7 cellular contexts compared by ENCODE assay signal in genomic region chr17:78924481-78925151, GRCh38. TPM values are rescaled to one million over a fixed set of nuclear protein-coding genes. Genes with fewer than 3 reads are reported as not detected.
DNase-seq lines count a peak whose midpoint lies in the region; ATAC-seq and TF ChIP-seq lines count a peak whose summit lies in the region.

No MANE protein-coding gene starts in this region.

- peaks cover 2% of the 10 kb centered on the region for H3K36me3 Mint-ChIP-seq in T-helper 17 cell (ENCODE audit: low read depth)
- no peaks in the 10 kb centered on the region for H3K36me3 Mint-ChIP-seq in progenitor cell of endocrine pancreas (ENCODE audit: insufficient read depth)

- H3K9me3 Mint-ChIP-seq in progenitor cell of endocrine pancreas (ENCODE audit: low read depth), result no peaks in the 10 kb centered on the region

- H3K27ac Mint-ChIP-seq in T-helper 17 cell (no peak overlapping the region), progenitor cell of endocrine pancreas (peak overlapping the region; percentile 77)

- H3K9me3 ChIP-seq in T-helper 17 cell (ENCODE audit: control insufficient read depth, low read length, poor library complexity, severe bottlenecking), result no peaks in the 10 kb centered on the region

- TF ChIP-seq CTCF in HFF-Myc (IDR thresholded peaks at IDR 0.05; ENCODE audit: low read depth, low read length, missing control alignments) (no peak), progenitor cell of endocrine pancreas (IDR thresholded peaks at IDR 0.05; ENCODE audit: unreplicated experiment) (no peak)

- peak overlapping the region; percentile 90 for H3K4me3 Mint-ChIP-seq in T-helper 17 cell
- peak overlapping the region; percentile 80 for H3K4me3 Mint-ChIP-seq in progenitor cell of endocrine pancreas (ENCODE audit: low read depth)

- DNase-seq in HFF-Myc (ENCODE audit: extremely low read depth, low read depth) (no peak), T-helper 17 cell (no peak), glomerular visceral epithelial cell (ENCODE audit: extremely low spot score) (peak; percentile 36), progenitor cell of endocrine pancreas (ENCODE audit: low spot score, unreplicated experiment) (no peak), DMS114 treated with DMSO at 0.1 percent for 48 hours (lab: John Stamatoyannopoulos, UW; ENCODE audit: unreplicated experiment) (no peak), A172 (ENCODE audit: low spot score) (no peak)

- H3K27me3 Mint-ChIP-seq in T-helper 17 cell, result peaks cover 18% of the 10 kb centered on the region
- H3K27me3 Mint-ChIP-seq in progenitor cell of endocrine pancreas, result peaks cover 10% of the 10 kb centered on the region

- H3K4me3 ChIP-seq in HFF-Myc (replicated peaks; ENCODE audit: low read depth, low read length), result peak overlapping the region; percentile 85

- ATAC-seq in T-helper 17 cell, result peak; percentile 20
- no peak for ATAC-seq in HG03342 (IDR thresholded peaks at IDR 0.05; ENCODE audit: unreplicated experiment)

- H3K4me1 Mint-ChIP-seq in T-helper 17 cell (peaks cover 18% of the 10 kb centered on the region), progenitor cell of endocrine pancreas (ENCODE audit: low read depth) (peaks cover 28% of the 10 kb centered on the region)

RNA-seq across cellular contexts. Expression of gene TIMP2, which starts 0.6 kb away (rescaled TPM):
- 1 to 10 TPM; 4.1 to 6.7 TPM for total RNA-seq in T-helper 17 cell
- total RNA-seq in progenitor cell of endocrine pancreas, result 50.9 and 51.4 TPM in 2 replicates
- total RNA-seq in A172 (2014; rRNA removed; shearing (Covaris generic)), result 257 and 279 TPM in 2 replicates

RNA-seq across cellular contexts. Expression of gene CEP295NL, which starts 21.6 kb away (rescaled TPM):
- total RNA-seq in T-helper 17 cell (1 to 10 TPM; 2.0 to 2.9 TPM), progenitor cell of endocrine pancreas (2.3 and 2.6 TPM in 2 replicates)
- 0.81 and 0.89 TPM in 2 replicates for total RNA-seq in A172 (2014; rRNA removed; shearing (Covaris generic))

RNA-seq across cellular contexts. Expression of gene LGALS3BP, which starts 55.1 kb away (rescaled TPM):
- 10 to 100 TPM; 31.7 to 45.2 TPM for total RNA-seq in T-helper 17 cell
- total RNA-seq in progenitor cell of endocrine pancreas, result 69.5 and 72.5 TPM in 2 replicates
- 352 and 514 TPM in 2 replicates for total RNA-seq in A172 (2014; rRNA removed; shearing (Covaris generic))
